ENCODE assay signal across 12 cellular contexts in the genomic region with DNA sequence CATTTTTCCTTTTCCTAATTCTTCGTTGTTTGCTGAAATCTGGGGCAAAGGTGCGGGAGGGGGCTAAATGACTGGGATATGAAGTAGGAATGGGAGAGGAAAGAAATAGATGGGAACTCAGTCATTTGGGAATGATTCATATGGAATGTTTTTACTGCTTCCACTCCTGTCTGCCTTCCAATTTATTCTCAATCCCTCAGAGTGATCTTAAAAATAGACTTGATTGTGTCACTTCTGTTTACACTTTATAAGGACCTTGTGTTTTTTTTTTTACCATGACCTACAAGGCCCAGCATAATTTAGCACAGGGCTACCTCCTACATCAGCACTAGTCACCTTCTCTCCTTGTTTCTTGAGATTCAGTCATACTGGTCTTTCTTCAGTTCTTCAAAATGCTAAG.
DNase-seq lines count a peak whose midpoint lies in the region; ATAC-seq, FAIRE-seq and TF ChIP-seq lines count a peak whose summit lies in the region.
"Had no signal": no experiment of that assay in that cellular context is flagged by ENCODE, and none has a peak within 500 bp of the region (broad histone marks: within the 10 kb centered on the region; RNA-seq: fewer than 3 reads in every experiment).

No MANE protein-coding gene starts in this region.

- TF ChIP-seq CTCF in mucosa of descending colon (IDR thresholded peaks at IDR 0.05) (no peak), upper lobe of left lung (IDR thresholded peaks at IDR 0.05) (no peak)

- peak in 1 of 4 donors; percentile 35 for TF ChIP-seq EP300 in upper lobe of left lung (IDR thresholded peaks at IDR 0.05)

- intact Hi-C loops in mucosa of descending colon (cut with DNase I, micrococcal nuclease): no loop called here

- H3K4me1 ChIP-seq in mucosa of descending colon (ENCODE audit: low read depth): peaks cover 3% of the 10 kb centered on the region
- H3K4me1 ChIP-seq in upper lobe of left lung: peaks cover 0 to 9% (median 3%) of the 10 kb centered on the region in 4 donors

- ATAC-seq in mucosa of descending colon: peak; percentile 36
- ATAC-seq in upper lobe of left lung (ENCODE audit: low FRiP score in 2 of 2): no peak

- no peaks in the 10 kb centered on the region for H3K27me3 ChIP-seq in upper lobe of left lung
- H3K27me3 ChIP-seq: MG63 had no signal

- H3K36me3 ChIP-seq in mucosa of descending colon (ENCODE audit: low read depth): no peaks in the 10 kb centered on the region
- H3K36me3 ChIP-seq in upper lobe of left lung: peaks cover 0 to 61% (median 15%) of the 10 kb centered on the region in 4 donors

- H3K27ac ChIP-seq in upper lobe of left lung: peak overlapping the region in 1 of 4 donors; percentile 49

- DNase-seq in AG08395 (ENCODE audit: low spot score) (peak; percentile 53), HTR-8/SVneo (ENCODE audit: insufficient read length, low spot score) (peak; percentile 12), dermis blood vessel endothelial cell (peak; percentile 63), mucosa of descending colon (no peak), upper lobe of left lung (no peak), Kasumi-1 (lab: John Stamatoyannopoulos, UW) (no peak), NCI-H1092 (lab: John Stamatoyannopoulos, UW) (no peak)
- DNase-seq in activated CD4-positive, CD25-positive, alpha-beta regulatory T cell treated with anti-CD3 and anti-CD28 coated beads, Interleukin-2, amount 50 U/mL, for 72 hours: no peak
- DNase-seq: activated CD4-positive, alpha-beta T cell treated with anti-CD3 and anti-CD28 coated beads, Interleukin-2, amount 50 U/mL, for 1 hour; CD4-positive, CD25-positive, alpha-beta regulatory T cell; MG63; stimulated activated CD4-positive, alpha-beta T cell treated with anti-CD3 and anti-CD28 coated beads, Interleukin-1b, Interleukin-23, amount 100 ng/mL, for 48 hours had no signal

- 33 to 40% methylated on average over 2 of the region's 2 CpGs for WGBS in upper lobe of left lung, 2 donors

- TF ChIP-seq POLR2A in upper lobe of left lung (IDR thresholded peaks at IDR 0.05): no peak

- no peaks in the 10 kb centered on the region for H3K9me3 ChIP-seq in mucosa of descending colon
- no peaks in the 10 kb centered on the region for H3K9me3 ChIP-seq in upper lobe of left lung
- H3K9me3 ChIP-seq: MG63 had no signal

- FAIRE-seq in HTR-8/SVneo (lab: Jason Lieb, UNC): no peak

- H3K4me3 ChIP-seq in mucosa of descending colon (no peak overlapping the region), upper lobe of left lung (no peak overlapping the region)
- H3K4me3 ChIP-seq: MG63 had no signal

Comparison
In these comparisons a context has a peak if more than half of its experiments do, and no peak if none do; other contexts are left out.
1. DNase-seq: peak in AG08395 (single experiment), HTR-8/SVneo (single experiment) and dermis blood vessel endothelial cell (single experiment); none in mucosa of descending colon (0 of 3), upper lobe of left lung (0 of 2), Kasumi-1 (0 of 2), activated CD4-positive, CD25-positive, alpha-beta regulatory T cell treated with anti-CD3 and anti-CD28 coated beads, Interleukin-2, amount 50 U/mL, for 72 hours (single experiment) and NCI-H1092 (single experiment).